ENCODE assay signal across 20 cellular contexts in genomic region chr3:63654931-63655330, GRCh38. TPM values are rescaled to one million over a fixed set of nuclear protein-coding genes. Genes with fewer than 3 reads are reported as not detected.
"Had no signal": no experiment of that assay in that cellular context is flagged by ENCODE, and none has a peak within 500 bp of the region (broad histone marks: within the 10 kb centered on the region; RNA-seq: fewer than 3 reads in every experiment).

No MANE protein-coding gene starts in this region.

- H3K27ac ChIP-seq: colonic mucosa, gastroesophageal sphincter, hepatocyte, ovary, upper lobe of right lung had no signal

- H3K36me3 ChIP-seq: colonic mucosa, gastroesophageal sphincter, ovary, upper lobe of right lung had no signal

- H3K27me3 ChIP-seq: colonic mucosa, gastroesophageal sphincter, hepatocyte, ovary, upper lobe of right lung had no signal

- H3K4me3 ChIP-seq: colonic mucosa, gastroesophageal sphincter, hepatocyte, ovary, upper lobe of right lung had no signal

- ATAC-seq: activated T-cell treated with anti-CD3 and anti-CD28 coated beads, Interleukin-2, amount 50 U/mL, for 72 hours; gastroesophageal sphincter had no signal

- H3K4me1 ChIP-seq: colonic mucosa, gastroesophageal sphincter, upper lobe of right lung had no signal

- DNase-seq: activated CD4-positive, alpha-beta memory T cell treated with anti-CD3 and anti-CD28 coated beads for 36 hours; activated CD4-positive, alpha-beta T cell treated with anti-CD3 and anti-CD28 coated beads for 1 hour; activated naive CD8-positive, alpha-beta T cell treated with anti-CD3 and anti-CD28 coated beads, Interleukin-2, amount 10 ng/mL, durations not matched to agents 7 days and 5 days; activated T-cell treated with anti-CD3 and anti-CD28 coated beads, Interleukin-2, amount 50 U/mL, for 72 hours; aorta; colonic mucosa; mesendoderm; nephron progenitor cell; ovary; stimulated activated CD4-positive, alpha-beta T cell treated with anti-CD3 and anti-CD28 coated beads, Interleukin-15, amount 100 ng/mL, for 24 hours; stimulated activated CD4-positive, alpha-beta T cell treated with anti-CD3 and anti-CD28 coated beads, Interleukin-4, amount 100 ng/mL, for 24 hours; T-helper 9 cell; upper lobe of right lung had no signal

- H3K9me3 ChIP-seq: colonic mucosa, gastroesophageal sphincter, ovary, upper lobe of right lung had no signal

RNA-seq across cellular contexts. Expression of gene SNTN, which starts 2.5 kb away (rescaled TPM):
- total RNA-seq: activated CD4-positive, alpha-beta memory T cell treated with anti-CD3 and anti-CD28 coated beads for 36 hours; activated naive CD8-positive, alpha-beta T cell treated with anti-CD3 and anti-CD28 coated beads, Interleukin-2, amount 10 ng/mL, durations not matched to agents 7 days and 5 days; activated T-cell treated with anti-CD3 and anti-CD28 coated beads, Interleukin-2, amount 50 U/mL, for 72 hours; aorta; cardiac septum; fibroblast of lung; gastroesophageal sphincter; hepatocyte; kidney epithelial cell; liver; temporal lobe; upper lobe of right lung had no signal
- polyA plus RNA-seq: aorta, fibroblast of lung, hepatocyte, liver had no signal
